ENCODE assay signal across 2 cellular contexts in the genomic region with DNA sequence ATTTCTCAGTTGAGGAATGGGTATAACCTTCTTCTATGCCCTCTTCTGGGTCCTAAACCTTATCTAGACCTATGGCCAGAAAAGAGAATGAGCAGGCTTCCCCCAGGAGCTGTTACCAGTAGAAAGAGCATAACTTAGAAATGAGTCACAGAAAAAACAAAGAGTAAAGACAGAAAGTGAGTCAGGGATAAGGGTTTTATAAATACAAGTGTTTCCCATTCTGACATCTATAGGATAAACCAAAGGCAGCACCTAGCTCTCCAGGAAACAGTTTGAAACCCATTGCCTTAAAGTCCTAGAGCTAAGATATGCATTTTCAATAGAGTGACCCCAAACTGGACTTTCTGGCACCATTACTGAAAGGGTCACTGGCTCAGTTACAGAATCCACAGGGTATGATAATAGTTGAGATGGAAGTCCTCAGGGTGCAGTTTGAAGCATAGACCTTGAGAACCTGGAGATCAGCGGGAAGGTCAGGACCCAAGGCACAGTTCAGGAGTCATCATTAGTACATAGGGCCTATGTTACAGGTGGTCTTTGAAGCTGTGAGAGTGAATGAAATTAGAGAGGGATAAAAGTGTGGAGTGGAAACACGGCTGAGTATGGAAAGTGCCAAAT.
A peak's percentile ranks its signal among the peaks of the same experiment; 100 is the strongest.
TF ChIP-seq lines count a peak whose summit lies in the region.

No MANE protein-coding gene starts in this region.

TF ChIP-seq in HCT116, 20 proteins besides CTCF, POLR2A, EP300 and RAD21 (continued from another document):
- TF ChIP-seq REST (IDR thresholded peaks at IDR 0.05; ENCODE audit: low read depth): no peak
- TF ChIP-seq TCF7L2 (IDR thresholded peaks at IDR 0.05; ENCODE audit: borderline replicate concordance, extremely low read depth, insufficient read depth, insufficient read length): no peak
- peak; percentile 87 for TF ChIP-seq JUND (IDR thresholded peaks at IDR 0.05)
- 0 out of 2 replicates have a peak, but pooled peaks have one; percentile 7 for TF ChIP-seq EGR1 (IDR thresholded peaks at IDR 0.05; ENCODE audit: low read depth)
- TF ChIP-seq FOSL1 (IDR thresholded peaks at IDR 0.05; ENCODE audit: low read depth): peak; percentile 92
- peak; percentile 40; the same call in 1 of the 2 replicates for TF ChIP-seq SIN3A (IDR thresholded peaks at IDR 0.05; ENCODE audit: low read depth)
- peak; percentile 45; the same call in 1 of the 2 replicates for TF ChIP-seq SRF (IDR thresholded peaks at IDR 0.05; ENCODE audit: low read depth)
- TF ChIP-seq SP1 (IDR thresholded peaks at IDR 0.05; ENCODE audit: low read depth): peak; percentile 71; the same call in 1 of the 2 replicates

TF ChIP-seq in SK-N-SH, 30 proteins besides CTCF, POLR2A, EP300 and RAD21 (continued from another document):
- TF ChIP-seq CHD2 (IDR thresholded peaks at IDR 0.05; ENCODE audit: low read length, partially characterized antibody): no peak
- TF ChIP-seq RCOR1 (IDR thresholded peaks at IDR 0.05; ENCODE audit: low read length): no peak
- no peak for TF ChIP-seq FOXJ3 (CRISPR knock-in tag; IDR thresholded peaks at IDR 0.05)
- TF ChIP-seq, protein P1, sequence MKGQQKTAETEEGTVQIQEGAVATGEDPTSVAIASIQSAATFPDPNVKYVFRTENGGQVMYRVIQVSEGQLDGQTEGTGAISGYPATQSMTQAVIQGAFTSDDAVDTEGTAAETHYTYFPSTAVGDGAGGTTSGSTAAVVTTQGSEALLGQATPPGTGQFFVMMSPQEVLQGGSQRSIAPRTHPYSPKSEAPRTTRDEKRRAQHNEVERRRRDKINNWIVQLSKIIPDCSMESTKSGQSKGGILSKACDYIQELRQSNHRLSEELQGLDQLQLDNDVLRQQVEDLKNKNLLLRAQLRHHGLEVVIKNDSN (IDR thresholded peaks at IDR 0.05; ENCODE audit: borderline replicate concordance, low read depth): no peak
- TF ChIP-seq MEF2A (IDR thresholded peaks at IDR 0.05; ENCODE audit: borderline replicate concordance, low read depth): peak; percentile 91
- peak; percentile 52; the same call in 1 of the 2 replicates for TF ChIP-seq POLR2AphosphoS5 (IDR thresholded peaks at IDR 0.05; ENCODE audit: low read depth, low read length)
- no peak for TF ChIP-seq GATA2 (CRISPR knock-in tag; IDR thresholded peaks at IDR 0.05)
- TF ChIP-seq SMC3 (IDR thresholded peaks at IDR 0.05; ENCODE audit: low read depth, low read length): no peak
- no peak for TF ChIP-seq YY1 (IDR thresholded peaks at IDR 0.05; ENCODE audit: low read depth)
- peak; percentile 78; the same call in 1 of the 2 replicates for TF ChIP-seq TEAD4 (IDR thresholded peaks at IDR 0.05; ENCODE audit: borderline replicate concordance, insufficient read depth)
- no peak for TF ChIP-seq REST (IDR thresholded peaks at IDR 0.05; ENCODE audit: low read depth, low read length)
- TF ChIP-seq JUND (IDR thresholded peaks at IDR 0.05): peak; percentile 94
- no peak for TF ChIP-seq TAF1 (IDR thresholded peaks at IDR 0.05; ENCODE audit: borderline replicate concordance, low read depth, low read length)
- no peak for TF ChIP-seq GABPA (IDR thresholded peaks at IDR 0.05; ENCODE audit: low read depth)
- TF ChIP-seq ZBTB33 (IDR thresholded peaks at IDR 0.05; ENCODE audit: borderline replicate concordance, low read depth): no peak
- no peak for TF ChIP-seq ELF1 (IDR thresholded peaks at IDR 0.05)
- no peak for TF ChIP-seq SIN3A (IDR thresholded peaks at IDR 0.05; ENCODE audit: borderline replicate concordance, low read depth, low read length)
- TF ChIP-seq FOXM1 (IDR thresholded peaks at IDR 0.05; ENCODE audit: low read depth): no peak
- TF ChIP-seq RXRA (IDR thresholded peaks at IDR 0.05; ENCODE audit: borderline replicate concordance, low read depth): peak; percentile 23; the same call in 1 of the 2 replicates
- peak; percentile 40; the same call in 1 of the 2 replicates for TF ChIP-seq NFIC (IDR thresholded peaks at IDR 0.05; ENCODE audit: borderline replicate concordance)
- TF ChIP-seq, protein P2, sequence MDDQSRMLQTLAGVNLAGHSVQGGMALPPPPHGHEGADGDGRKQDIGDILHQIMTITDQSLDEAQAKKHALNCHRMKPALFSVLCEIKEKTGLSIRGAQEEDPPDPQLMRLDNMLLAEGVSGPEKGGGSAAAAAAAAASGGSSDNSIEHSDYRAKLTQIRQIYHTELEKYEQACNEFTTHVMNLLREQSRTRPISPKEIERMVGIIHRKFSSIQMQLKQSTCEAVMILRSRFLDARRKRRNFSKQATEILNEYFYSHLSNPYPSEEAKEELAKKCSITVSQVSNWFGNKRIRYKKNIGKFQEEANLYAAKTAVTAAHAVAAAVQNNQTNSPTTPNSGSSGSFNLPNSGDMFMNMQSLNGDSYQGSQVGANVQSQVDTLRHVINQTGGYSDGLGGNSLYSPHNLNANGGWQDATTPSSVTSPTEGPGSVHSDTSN (IDR thresholded peaks at IDR 0.05): peak; percentile 52; the same call in 1 of the 2 replicates
- TF ChIP-seq NRF1 (IDR thresholded peaks at IDR 0.05; ENCODE audit: low read depth, low read length): no peak
- 0 out of 2 replicates have a peak, but pooled peaks have one; percentile 40 for TF ChIP-seq MAX (IDR thresholded peaks at IDR 0.05; ENCODE audit: low read depth)
